Comparison of ENCODE assay signal across 8 cellular contexts in the genomic region with DNA sequence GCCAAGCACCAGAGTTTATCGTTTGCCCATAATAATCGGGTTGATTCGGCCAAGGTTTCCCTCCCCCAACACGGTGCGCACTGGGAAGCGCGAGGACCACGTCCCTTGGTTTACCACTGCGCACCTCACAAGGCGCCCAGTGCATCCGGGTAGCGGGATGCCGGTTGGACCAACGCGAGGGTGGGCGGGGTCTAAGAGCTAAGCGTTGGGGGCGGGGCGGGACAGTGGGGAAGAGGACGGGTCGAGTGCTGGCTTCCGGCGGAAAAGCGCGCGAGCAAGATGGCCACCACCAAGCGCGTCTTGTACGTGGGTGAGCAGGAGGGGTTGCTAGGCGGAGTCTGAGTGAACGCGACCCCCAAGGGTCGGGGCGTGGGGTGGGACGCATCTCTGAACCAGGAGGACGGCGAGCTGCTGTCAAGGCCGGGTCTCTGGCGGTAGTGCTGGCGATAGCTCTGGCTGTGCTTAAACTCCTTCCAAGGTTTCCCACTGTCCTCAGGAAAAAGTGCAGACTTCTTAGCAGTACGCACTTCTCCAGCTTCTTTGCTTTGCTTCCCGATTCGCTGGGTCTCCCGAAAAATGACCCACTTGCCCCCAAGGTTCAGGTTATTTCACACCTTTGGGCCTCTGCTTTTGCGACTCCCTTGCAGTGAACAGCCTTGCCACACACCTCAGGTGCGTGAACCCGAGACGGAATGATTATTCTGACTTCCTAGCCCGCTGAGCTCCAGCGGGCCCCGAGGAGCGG. TPM values are rescaled to one million over a fixed set of nuclear protein-coding genes. Genes with fewer than 3 reads are reported as not detected.
DNase-seq lines count a peak whose midpoint lies in the region; ATAC-seq lines count a peak whose summit lies in the region.

PPIE (plus strand) TSS at position 261 of the 745 bp plus-strand sequence; CDS start at position 280, 19 bp downstream.

- no peaks in the 10 kb centered on the region for H3K9me3 ChIP-seq in CD4-positive, CD25-positive, alpha-beta regulatory T cell (ENCODE audit: control insufficient read depth in 2 of 2, low read length in 2 of 2)

- peaks cover 30% of the 10 kb centered on the region for H3K36me3 ChIP-seq in CD4-positive, CD25-positive, alpha-beta regulatory T cell (ENCODE audit: control insufficient read depth, insufficient read depth, low read length)

- H3K27me3 ChIP-seq in CD4-positive, CD25-positive, alpha-beta regulatory T cell (ENCODE audit: control insufficient read depth, insufficient read depth, low read length): peaks cover 11% of the 10 kb centered on the region

- H3K4me1 ChIP-seq in CD4-positive, CD25-positive, alpha-beta regulatory T cell (ENCODE audit: control insufficient read depth, insufficient read depth, low read length, poor library complexity, severe bottlenecking): peaks cover 18% of the 10 kb centered on the region

- peaks cover 0 to 1% (median 0%) of the 10 kb centered on the region in 7 donors for H3K9me3 Mint-ChIP-seq in CD4-positive, CD25-positive, alpha-beta regulatory T cell

- peaks cover 15% of the 10 kb centered on the region for H3K27me3 Mint-ChIP-seq in CD4-positive, CD25-positive, alpha-beta regulatory T cell

- peaks cover 9 to 43% (median 30%) of the 10 kb centered on the region in 4 donors for H3K4me1 Mint-ChIP-seq in CD4-positive, CD25-positive, alpha-beta regulatory T cell

- DNase-seq in CD4-positive, CD25-positive, alpha-beta regulatory T cell: peak; percentile 78 to 98 (median 85)
- DNase-seq in HuH-7.5 (ENCODE audit: low spot score): peak; percentile 47
- DNase-seq in OCI-M1 (lab: John Stamatoyannopoulos, UW): peak; percentile 95
- DNase-seq in activated T-cell treated with anti-CD3 and anti-CD28 coated beads for 1 hour (ENCODE audit: low read depth): peak; percentile 96
- DNase-seq in epidermal melanocyte (ENCODE audit: insufficient read length, low spot score): peak; percentile 85
- DNase-seq in middle frontal gyrus (ENCODE audit: extremely low spot score, low spot score): peak; percentile 88
- peak; percentile 89 to 91 for DNase-seq in stimulated activated CD8-positive, alpha-beta memory T cell treated with anti-CD3 and anti-CD28 coated beads, Interleukin-2, amount 100 ng/mL, for 1 hour (ENCODE audit: low read depth in 2 of 2)

- peaks cover 31% of the 10 kb centered on the region for H3K36me3 Mint-ChIP-seq in CD4-positive, CD25-positive, alpha-beta regulatory T cell

- peak within 1 kb of the TSS; percentile 95 for H3K4me3 ChIP-seq in CD4-positive, CD25-positive, alpha-beta regulatory T cell (ENCODE audit: low read depth, low read length)

- H3K27ac ChIP-seq in CD4-positive, CD25-positive, alpha-beta regulatory T cell (ENCODE audit: insufficient read depth, low read length, poor library complexity, severe bottlenecking): peak within 1 kb of the TSS; percentile 71

- peak within 1 kb of the TSS; percentile 95 to 98 (median 97) for H3K4me3 Mint-ChIP-seq in CD4-positive, CD25-positive, alpha-beta regulatory T cell

- peak; percentile 99 for ATAC-seq in CD4-positive, CD25-positive, alpha-beta regulatory T cell (ENCODE audit: low read depth in 2 of 2)
- ATAC-seq in GM21381 (IDR thresholded peaks at IDR 0.05; ENCODE audit: unreplicated experiment): peak; percentile 77

- peak within 1 kb of the TSS; percentile 93 to 97 (median 97) for H3K27ac Mint-ChIP-seq in CD4-positive, CD25-positive, alpha-beta regulatory T cell

RNA-seq across cellular contexts. Expression of gene PPIE, which starts in this region (rescaled TPM):
- 36.8 TPM for total RNA-seq in CD4-positive, CD25-positive, alpha-beta regulatory T cell
- polyA plus RNA-seq in CD4-positive, CD25-positive, alpha-beta regulatory T cell: 100 to 1,000 TPM in 1 of 4 donors, 10 to 100 TPM in 3; 90.5 to 118 (median 94.1) TPM

Comparison
In these comparisons a context has a peak if more than half of its experiments do, and no peak if none do; other contexts are left out.
1. Peak in every context shown above with its lines: DNase-seq, ATAC-seq, H3K4me3 ChIP-seq and H3K27ac ChIP-seq.